In the genomic region with DNA sequence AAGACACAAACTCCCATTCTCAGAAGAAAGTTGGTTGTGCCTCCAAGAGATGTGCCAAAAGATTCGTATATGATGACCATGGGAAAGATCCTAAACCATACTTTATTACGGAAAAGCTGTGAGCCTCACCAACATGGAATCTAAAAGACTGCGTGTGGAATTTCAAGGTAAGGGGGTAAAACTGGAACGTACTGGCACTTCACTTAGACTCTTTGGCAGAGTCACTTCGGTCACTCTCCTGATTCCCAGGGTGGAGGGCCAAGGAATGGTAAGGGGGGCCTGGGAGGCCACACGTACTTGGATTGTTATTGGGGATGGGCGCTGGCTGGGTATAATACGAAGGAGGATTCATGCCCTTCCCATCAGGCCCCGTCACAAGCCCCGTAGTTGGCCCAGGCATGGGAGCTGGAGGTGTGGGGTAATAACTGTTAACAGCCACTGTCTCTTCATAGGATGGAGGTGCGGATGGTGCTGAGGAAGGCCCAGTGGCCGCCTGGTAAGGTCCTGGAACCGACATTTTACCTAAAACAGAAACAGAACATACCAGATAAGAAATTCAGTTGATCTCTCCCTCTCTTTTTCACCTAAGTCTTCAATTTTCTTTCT, we compare ENCODE assay signal across 20 cellular contexts. TPM values are rescaled to one million over a fixed set of nuclear protein-coding genes. Genes with fewer than 3 reads are reported as not detected.
DNase-seq lines count a peak whose midpoint lies in the region; ATAC-seq and TF ChIP-seq lines count a peak whose summit lies in the region.
"Had no signal": no experiment of that assay in that cellular context is flagged by ENCODE, and none has a peak within 500 bp of the region (broad histone marks: within the 10 kb centered on the region; RNA-seq: fewer than 3 reads in every experiment).

No MANE protein-coding gene starts in this region.

- intact Hi-C loops in activated CD4-positive, alpha-beta memory T cell treated with anti-CD3 and anti-CD28 coated beads for 36 hours (cut with micrococcal nuclease): no loop called here
- intact Hi-C loops in dorsolateral prefrontal cortex (cut with DNase I): loop anchor here in 1 of 2 donors (5.0 kb wide), 1 partner anchor 59 kb away; no protein-coding TSS in a partner anchor

- H3K27me3 Mint-ChIP-seq in activated CD4-positive, alpha-beta memory T cell treated with anti-CD3 and anti-CD28 coated beads, Interleukin-2, amount 10 ng/mL, durations not matched to agents 7 days and 5 days: no peaks in the 10 kb centered on the region
- H3K27me3 Mint-ChIP-seq in activated CD4-positive, alpha-beta memory T cell treated with anti-CD3 and anti-CD28 coated beads for 36 hours: no peaks in the 10 kb centered on the region
- no peaks in the 10 kb centered on the region for H3K27me3 Mint-ChIP-seq in IgD-negative memory B cell
- H3K27me3 Mint-ChIP-seq: naive B cell had no signal

- no peak for ATAC-seq in stimulated activated effector memory CD8-positive, alpha-beta T cell treated with anti-CD3 and anti-CD28 coated beads, Interleukin-12 subunit alpha, Interleukin-12 subunit beta, amount 100 ng/mL, for 72 hours
- ATAC-seq: WTC11 had no signal

- POLR2A ChIA-PET in activated CD4-positive, alpha-beta memory T cell treated with anti-CD3 and anti-CD28 coated beads, Interleukin-2, amount 10 ng/mL, durations not matched to agents 7 days and 5 days (lab: Charles Lee): interaction anchor here (0.9 to 2.7 kb wide), 4 partner anchors 25 to 65 kb away, joined by 3 to 9 read pairs (median 4); a partner anchor contains a TSS
- POLR2A ChIA-PET in activated CD4-positive, alpha-beta memory T cell treated with anti-CD3 and anti-CD28 coated beads for 36 hours (lab: Charles Lee): no interaction called here

- H3K27ac Mint-ChIP-seq in activated CD4-positive, alpha-beta memory T cell treated with anti-CD3 and anti-CD28 coated beads, Interleukin-2, amount 10 ng/mL, durations not matched to agents 7 days and 5 days: peak overlapping the region; percentile 81
- H3K27ac Mint-ChIP-seq in activated CD4-positive, alpha-beta memory T cell treated with anti-CD3 and anti-CD28 coated beads for 36 hours: no peak overlapping the region
- H3K27ac Mint-ChIP-seq in IgD-negative memory B cell: peak overlapping the region in 2 of 3 donors; percentile 73 to 88
- H3K27ac Mint-ChIP-seq in stimulated activated effector memory CD8-positive, alpha-beta T cell treated with anti-CD3 and anti-CD28 coated beads, Interleukin-12 subunit alpha, Interleukin-12 subunit beta, amount 100 ng/mL, for 72 hours: peak overlapping the region; percentile 81

- H3K4me3 Mint-ChIP-seq in activated CD4-positive, alpha-beta memory T cell treated with anti-CD3 and anti-CD28 coated beads, Interleukin-2, amount 10 ng/mL, durations not matched to agents 7 days and 5 days: no peak overlapping the region
- no peak overlapping the region for H3K4me3 Mint-ChIP-seq in activated CD4-positive, alpha-beta memory T cell treated with anti-CD3 and anti-CD28 coated beads for 36 hours
- H3K4me3 Mint-ChIP-seq in IgD-negative memory B cell: no peak overlapping the region
- H3K4me3 Mint-ChIP-seq in stimulated activated effector memory CD8-positive, alpha-beta T cell treated with anti-CD3 and anti-CD28 coated beads, Interleukin-12 subunit alpha, Interleukin-12 subunit beta, amount 100 ng/mL, for 72 hours: no peak overlapping the region
- H3K4me3 Mint-ChIP-seq: CD14-positive monocyte, WTC11 had no signal

- no peak overlapping the region for H3K4me3 ChIP-seq in dorsolateral prefrontal cortex
- H3K4me3 ChIP-seq: adrenal gland, lung had no signal

- peaks cover 69% of the 10 kb centered on the region for H3K36me3 Mint-ChIP-seq in activated CD4-positive, alpha-beta memory T cell treated with anti-CD3 and anti-CD28 coated beads, Interleukin-2, amount 10 ng/mL, durations not matched to agents 7 days and 5 days (ENCODE audit: low read depth)
- H3K36me3 Mint-ChIP-seq in activated CD4-positive, alpha-beta memory T cell treated with anti-CD3 and anti-CD28 coated beads for 36 hours: peaks cover 39% of the 10 kb centered on the region
- peaks cover 21% of the 10 kb centered on the region for H3K36me3 Mint-ChIP-seq in IgD-negative memory B cell
- peaks cover 98% of the 10 kb centered on the region for H3K36me3 Mint-ChIP-seq in stimulated activated effector memory CD8-positive, alpha-beta T cell treated with anti-CD3 and anti-CD28 coated beads, Interleukin-12 subunit alpha, Interleukin-12 subunit beta, amount 100 ng/mL, for 72 hours

- TF ChIP-seq CTCF in dorsolateral prefrontal cortex (IDR thresholded peaks at IDR 0.05 in 54 of 56, conservative IDR thresholded peaks at IDR 0.05 in 2 of 56; ENCODE audit: low read depth in 1 of 56, partially characterized antibody in 56 of 56): no peak

- H3K9me3 Mint-ChIP-seq in activated CD4-positive, alpha-beta memory T cell treated with anti-CD3 and anti-CD28 coated beads, Interleukin-2, amount 10 ng/mL, durations not matched to agents 7 days and 5 days: peaks cover 6% of the 10 kb centered on the region
- H3K9me3 Mint-ChIP-seq in activated CD4-positive, alpha-beta memory T cell treated with anti-CD3 and anti-CD28 coated beads for 36 hours: no peaks in the 10 kb centered on the region
- H3K9me3 Mint-ChIP-seq in IgD-negative memory B cell: peaks cover 0 to 4% (median 0%) of the 10 kb centered on the region in 3 donors
- no peaks in the 10 kb centered on the region for H3K9me3 Mint-ChIP-seq in stimulated activated effector memory CD8-positive, alpha-beta T cell treated with anti-CD3 and anti-CD28 coated beads, Interleukin-12 subunit alpha, Interleukin-12 subunit beta, amount 100 ng/mL, for 72 hours

- H3K27me3 ChIP-seq in dorsolateral prefrontal cortex: no peaks in the 10 kb centered on the region
- H3K27me3 ChIP-seq: adrenal gland had no signal

- H3K27ac ChIP-seq in dorsolateral prefrontal cortex: peak overlapping the region in 32 of 59 donors; percentile 4 to 99 (median 94)
- no peak overlapping the region for H3K27ac ChIP-seq in substantia nigra (ENCODE audit: low read depth, low read length, poor library complexity, severe bottlenecking)
- H3K27ac ChIP-seq: adrenal gland had no signal

- H3K4me1 Mint-ChIP-seq in activated CD4-positive, alpha-beta memory T cell treated with anti-CD3 and anti-CD28 coated beads, Interleukin-2, amount 10 ng/mL, durations not matched to agents 7 days and 5 days: peaks cover 56% of the 10 kb centered on the region
- peaks cover 45% of the 10 kb centered on the region for H3K4me1 Mint-ChIP-seq in activated CD4-positive, alpha-beta memory T cell treated with anti-CD3 and anti-CD28 coated beads for 36 hours (ENCODE audit: low read depth)
- H3K4me1 Mint-ChIP-seq in IgD-negative memory B cell: peaks cover 6 to 20% (median 13%) of the 10 kb centered on the region in 3 donors
- H3K4me1 Mint-ChIP-seq in stimulated activated effector memory CD8-positive, alpha-beta T cell treated with anti-CD3 and anti-CD28 coated beads, Interleukin-12 subunit alpha, Interleukin-12 subunit beta, amount 100 ng/mL, for 72 hours: peaks cover 55% of the 10 kb centered on the region

- CTCF ChIA-PET in activated CD4-positive, alpha-beta memory T cell treated with anti-CD3 and anti-CD28 coated beads, Interleukin-2, amount 10 ng/mL, durations not matched to agents 7 days and 5 days (lab: Charles Lee): interaction anchor here (0.6 to 1.4 kb wide), 4 partner anchors 20 to 158 kb away, joined by 3 to 6 read pairs (median 4); no protein-coding TSS in a partner anchor
- CTCF ChIA-PET in activated CD4-positive, alpha-beta memory T cell treated with anti-CD3 and anti-CD28 coated beads for 36 hours (lab: Charles Lee): interaction anchor here (0.9 to 1.9 kb wide), 2 partner anchors 25 to 85 kb away, joined by 4 to 11 read pairs; no protein-coding TSS in a partner anchor

- DNase-seq in activated CD4-positive, alpha-beta memory T cell treated with anti-CD3 and anti-CD28 coated beads, Interleukin-2, amount 10 ng/mL, durations not matched to agents 7 days and 5 days: no peak
- no peak for DNase-seq in activated CD4-positive, alpha-beta memory T cell treated with anti-CD3 and anti-CD28 coated beads for 36 hours
- DNase-seq in dorsolateral prefrontal cortex (no peak), substantia nigra (lab: John Stamatoyannopoulos, UW) (no peak), DMS153 (lab: John Stamatoyannopoulos, UW) (no peak), OCI-M1 (lab: John Stamatoyannopoulos, UW) (no peak)
- DNase-seq in stimulated activated effector memory CD8-positive, alpha-beta T cell treated with anti-CD3 and anti-CD28 coated beads, Interleukin-12 subunit alpha, Interleukin-12 subunit beta, amount 100 ng/mL, for 72 hours (ENCODE audit: low spot score in 2 of 2): no peak
- DNase-seq: activated CD8-positive, alpha-beta memory T cell treated with anti-CD3 and anti-CD28 coated beads, Interleukin-2, amount 50 U/mL, for 4 hours; adrenal gland; DMS79 treated with DMSO at 0.1 percent for 48 hours; effector CD4-positive, alpha-beta T cell; naive B cell; NCI-H1417 treated with DMSO at 0.1 percent for 48 hours; NCI-H2171; SHP77 treated with DMSO at 0.1 percent for 48 hours; stimulated activated CD4-positive, alpha-beta T cell treated with anti-CD3 and anti-CD28 coated beads, Interleukin-4, amount 100 ng/mL, for 1 hour had no signal

RNA-seq across cellular contexts. Expression of a gene that starts 30.4 kb away (rescaled TPM):
- 100 to 1,000 TPM; 149 to 157 TPM for total RNA-seq in activated CD4-positive, alpha-beta memory T cell treated with anti-CD3 and anti-CD28 coated beads, Interleukin-2, amount 10 ng/mL, durations not matched to agents 7 days and 5 days
- 100 to 1,000 TPM; 130 to 134 TPM for total RNA-seq in activated CD4-positive, alpha-beta memory T cell treated with anti-CD3 and anti-CD28 coated beads for 36 hours
- polyA plus RNA-seq in IgD-negative memory B cell: 318 TPM
- 100 to 1,000 TPM in 7 of 120 experiments, 10 to 100 TPM in 113; 14.7 to 172 (median 49.8) TPM for total RNA-seq in dorsolateral prefrontal cortex
